14 cellular contexts compared by ENCODE assay signal in genomic region chr2:192127434-192127833, GRCh38.
DNase-seq lines count a peak whose midpoint lies in the region; ATAC-seq, FAIRE-seq and TF ChIP-seq lines count a peak whose summit lies in the region.
"Had no signal": no experiment of that assay in that cellular context is flagged by ENCODE, and none has a peak within 500 bp of the region (broad histone marks: within the 10 kb centered on the region; RNA-seq: fewer than 3 reads in every experiment).

No MANE protein-coding gene starts in this region.

- H3K27me3 ChIP-seq in bronchial epithelial cell (ENCODE audit: control insufficient read depth, insufficient read depth, low read length) (no peaks in the 10 kb centered on the region), skeletal muscle satellite cell (ENCODE audit: control insufficient read depth, insufficient read depth, low read length) (no peaks in the 10 kb centered on the region)

- peak; percentile 10 for DNase-seq in bronchial epithelial cell (ENCODE audit: low read depth)
- peak; percentile 41 for DNase-seq in fibroblast of mammary gland (ENCODE audit: low read depth)
- no peak for DNase-seq in left lobe of liver (ENCODE audit: low spot score)
- no peak for DNase-seq in stimulated activated CD4-positive, alpha-beta T cell treated with anti-CD3 and anti-CD28 coated beads, Interleukin-4, amount 100 ng/mL, for 1 hour
- DNase-seq: IMR-90, Karpas-422, NCI-H1105, NCI-H1694 had no signal

- TF ChIP-seq CTCF in bronchial epithelial cell (IDR thresholded peaks at IDR 0.05; ENCODE audit: insufficient read depth, low read length, severe bottlenecking) = no peak
- TF ChIP-seq CTCF in fibroblast of mammary gland (conservative IDR thresholded peaks at IDR 0.05; ENCODE audit: control insufficient read depth, insufficient read depth, low read depth, low read length) = no peak

- peaks cover 40% of the 10 kb centered on the region for H3K4me1 ChIP-seq in skeletal muscle satellite cell (ENCODE audit: control insufficient read depth, insufficient read depth, low read length)

- H3K4me3 ChIP-seq in bronchial epithelial cell (ENCODE audit: low read depth, low read length) (no peak overlapping the region), fibroblast of mammary gland (ENCODE audit: control insufficient read depth, low read depth, low read length) (no peak overlapping the region), skeletal muscle satellite cell (ENCODE audit: low read length) (no peak overlapping the region)

- H3K36me3 ChIP-seq in bronchial epithelial cell (ENCODE audit: control insufficient read depth, insufficient read depth, low read length) (no peaks in the 10 kb centered on the region), skeletal muscle satellite cell (ENCODE audit: insufficient read depth, low read length) (no peaks in the 10 kb centered on the region)

- H3K9ac ChIP-seq in skeletal muscle satellite cell (ENCODE audit: low read depth, low read length) = no peak overlapping the region

- no peak for FAIRE-seq in bronchial epithelial cell (lab: Jason Lieb, UNC)
- FAIRE-seq: GM19239 had no signal

- ATAC-seq in left lobe of liver (peak; percentile 47), GM18861 (IDR thresholded peaks at IDR 0.05; ENCODE audit: unreplicated experiment) (no peak), GM18907 (IDR thresholded peaks at IDR 0.05; ENCODE audit: unreplicated experiment) (no peak)
- ATAC-seq in activated CD4-positive, CD25-positive, alpha-beta regulatory T cell treated with anti-CD3 and anti-CD28 coated beads, Interleukin-2, amount 50 U/mL, for 24 hours = no peak
- ATAC-seq: Panc1 had no signal

- H3K4me2 ChIP-seq in skeletal muscle satellite cell (ENCODE audit: low read length) = peak overlapping the region; percentile 5

- no peaks in the 10 kb centered on the region for H3K9me3 ChIP-seq in skeletal muscle satellite cell (replicated peaks; ENCODE audit: low read length)

Comparison
In these comparisons a context has a peak if more than half of its experiments do, and no peak if none do; other contexts are left out.
1. DNase-seq: peak in bronchial epithelial cell (single experiment) and fibroblast of mammary gland (single experiment); none in left lobe of liver (single experiment) and stimulated activated CD4-positive, alpha-beta T cell treated with anti-CD3 and anti-CD28 coated beads, Interleukin-4, amount 100 ng/mL, for 1 hour (single experiment).